Comparison of ENCODE assay signal across 22 cellular contexts in the genomic region with DNA sequence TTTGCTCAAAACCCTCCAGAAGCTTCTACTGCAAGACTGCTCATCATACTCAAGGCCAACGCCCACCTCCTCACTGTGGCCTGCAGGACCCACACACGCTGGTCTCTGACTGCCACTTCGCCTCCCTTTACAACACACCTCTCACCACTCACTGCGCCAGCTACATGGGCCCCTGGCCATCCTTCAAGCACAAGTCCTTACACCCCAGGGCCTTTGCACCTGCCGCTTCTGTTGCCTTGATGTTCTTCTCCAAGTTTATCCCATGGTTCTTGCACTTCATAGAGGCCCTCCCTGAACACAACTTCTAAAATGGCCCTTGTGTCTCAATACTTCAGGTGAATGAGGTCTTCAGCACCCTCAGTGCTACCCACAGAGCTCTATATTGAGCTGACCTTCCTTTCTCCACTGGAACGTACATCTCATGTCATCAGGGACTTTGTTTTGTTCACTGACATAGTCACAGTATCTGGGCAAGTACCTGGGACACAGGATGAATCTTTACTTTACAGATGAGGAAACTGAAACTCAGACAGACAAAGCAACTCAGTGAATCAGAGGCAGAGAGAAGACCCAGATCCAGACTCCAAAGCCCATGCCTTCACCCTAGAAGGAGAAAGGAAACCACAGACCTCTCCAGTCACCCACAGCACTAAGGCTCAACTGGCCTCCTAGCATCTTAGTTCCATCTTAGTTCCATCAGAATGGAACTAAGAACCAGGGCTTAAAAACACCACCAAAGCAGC. TPM values are rescaled to one million over a fixed set of nuclear protein-coding genes. Genes with fewer than 3 reads are reported as not detected.
DNase-seq lines count a peak whose midpoint lies in the region; ATAC-seq, FAIRE-seq and TF ChIP-seq lines count a peak whose summit lies in the region.
"Had no signal": no experiment of that assay in that cellular context is flagged by ENCODE, and none has a peak within 500 bp of the region (broad histone marks: within the 10 kb centered on the region; RNA-seq: fewer than 3 reads in every experiment).

No MANE protein-coding gene starts in this region.

- intact Hi-C loops in K562 (cut with micrococcal nuclease), result no loop called here

- peaks cover 40% of the 10 kb centered on the region for H3K4me1 ChIP-seq in OCI-LY1 (ENCODE audit: insufficient read depth, low read length, severe bottlenecking)
- peaks cover 0 to 6% of the 10 kb centered on the region in 2 experiments; a peak in 1 of 5 replicates for H3K4me1 ChIP-seq in K562 (replicated peaks in 1 of 2; ENCODE audit: control insufficient read depth in 2 of 2, insufficient read depth in 2 of 2, low read length in 2 of 2)
- H3K4me1 ChIP-seq: thyroid gland had no signal

- 0 out of 2 replicates have a peak, but pooled peaks cover 5% of the 10 kb centered on the region for H3F3A ChIP-seq in OCI-LY1 (ENCODE audit: insufficient read depth, low read length)

- ATAC-seq in activated naive CD8-positive, alpha-beta T cell treated with anti-CD3 and anti-CD28 coated beads, Interleukin-2, amount 10 ng/mL, durations not matched to agents 7 days and 5 days (ENCODE audit: low read depth), result peak; percentile 47
- no peak for ATAC-seq in K562
- peak; percentile 60 for ATAC-seq in stimulated activated naive CD8-positive, alpha-beta T cell treated with anti-CD3 and anti-CD28 coated beads, Interleukin-15, amount 100 ng/mL, for 72 hours
- ATAC-seq: heart left ventricle, PC-3 had no signal

- DNase-seq in activated naive CD8-positive, alpha-beta T cell treated with anti-CD3 and anti-CD28 coated beads, Interleukin-2, amount 10 ng/mL, durations not matched to agents 7 days and 5 days, result no peak
- no peak for DNase-seq in activated naive CD8-positive, alpha-beta T cell treated with anti-CD3 and anti-CD28 coated beads for 36 hours
- DNase-seq in K562 (ENCODE audit: extremely low read depth in 1 of 4, low spot score in 3 of 4) (no peak), NCI-H2227 (lab: John Stamatoyannopoulos, UW; ENCODE audit: unreplicated experiment) (no peak), SIG-M5 treated with dmso at 0.1 percent for 504 hours (lab: John Stamatoyannopoulos, UW; ENCODE audit: unreplicated experiment) (no peak)
- DNase-seq in stimulated activated naive CD8-positive, alpha-beta T cell treated with anti-CD3 and anti-CD28 coated beads, Interleukin-15, amount 100 ng/mL, for 72 hours, result no peak
- DNase-seq: activated effector memory CD4-positive, alpha-beta T cell treated with Interleukin-2 at 50 U/mL for 16 hours; caudate nucleus; CD4-positive, alpha-beta memory T cell; DMS153; GDM1; naive B cell; NCI-H1105 treated with DMSO at 0.1 percent for 48 hours; NCI-H446 treated with DMSO at 0.1 percent for 48 hours; occipital lobe; PC-3; SHP77 treated with DMSO at 0.1 percent for 48 hours; stimulated activated CD4-positive, alpha-beta T cell treated with anti-CD3 and anti-CD28 coated beads, Interleukin-2, amount 100 ng/mL, for 24 hours; stimulated activated naive CD4-positive, alpha-beta T cell; thyroid gland had no signal

- H3K36me3 ChIP-seq in OCI-LY1 (ENCODE audit: insufficient read depth, low read length), result peaks cover 24% of the 10 kb centered on the region
- H3K36me3 ChIP-seq in K562 (ENCODE audit: control insufficient read depth, insufficient read depth, low read length), result no peaks in the 10 kb centered on the region

- peaks cover 24% of the 10 kb centered on the region for H3K36me3 Mint-ChIP-seq in activated naive CD8-positive, alpha-beta T cell treated with anti-CD3 and anti-CD28 coated beads, Interleukin-2, amount 10 ng/mL, durations not matched to agents 7 days and 5 days
- H3K36me3 Mint-ChIP-seq in activated naive CD8-positive, alpha-beta T cell treated with anti-CD3 and anti-CD28 coated beads for 36 hours, result peaks cover 8% of the 10 kb centered on the region

- no TSS peak for BruUV-seq in K562 (replicated peaks; lab: Mats Ljungman, UMichigan)

- H3K27me3 ChIP-seq in OCI-LY1 (ENCODE audit: insufficient read depth, low read length) (no peaks in the 10 kb centered on the region), K562 (ENCODE audit: control insufficient read depth in 2 of 2, insufficient read depth in 2 of 2, low read length in 2 of 2) (no peaks in the 10 kb centered on the region)
- H3K27me3 ChIP-seq: heart left ventricle, thyroid gland had no signal

- 40% methylated on average over 6 of the region's 6 CpGs for WGBS in K562 (ENCODE audit: insufficient coverage, low coverage, missing lambda C conversion rate)

- CTCF ChIA-PET in K562 (lab: Yijun Ruan, JAX; ENCODE audit: low intra/inter-chr PET ratio), result no interaction called here

- no peak for TF ChIP-seq POLR2A in K562 (conservative IDR thresholded peaks at IDR 0.05)

- H3K27me3 Mint-ChIP-seq in activated naive CD8-positive, alpha-beta T cell treated with anti-CD3 and anti-CD28 coated beads, Interleukin-2, amount 10 ng/mL, durations not matched to agents 7 days and 5 days, result no peaks in the 10 kb centered on the region
- H3K27me3 Mint-ChIP-seq in activated naive CD8-positive, alpha-beta T cell treated with anti-CD3 and anti-CD28 coated beads for 36 hours, result no peaks in the 10 kb centered on the region
- H3K27me3 Mint-ChIP-seq in stimulated activated naive CD8-positive, alpha-beta T cell treated with anti-CD3 and anti-CD28 coated beads, Interleukin-15, amount 100 ng/mL, for 72 hours, result no peaks in the 10 kb centered on the region
- H3K27me3 Mint-ChIP-seq: CD4-positive, alpha-beta memory T cell; naive B cell had no signal

- H3K27ac Mint-ChIP-seq in activated naive CD8-positive, alpha-beta T cell treated with anti-CD3 and anti-CD28 coated beads, Interleukin-2, amount 10 ng/mL, durations not matched to agents 7 days and 5 days, result peak overlapping the region; percentile 53
- H3K27ac Mint-ChIP-seq in activated naive CD8-positive, alpha-beta T cell treated with anti-CD3 and anti-CD28 coated beads for 36 hours, result no peak overlapping the region
- peak overlapping the region in 1 of 2 donors; percentile 2 for H3K27ac Mint-ChIP-seq in stimulated activated naive CD8-positive, alpha-beta T cell treated with anti-CD3 and anti-CD28 coated beads, Interleukin-15, amount 100 ng/mL, for 72 hours

- TF ChIP-seq EP300 in K562 (IDR thresholded peaks at IDR 0.05; ENCODE audit: low read length), result no peak

- no peak for FAIRE-seq in K562 (lab: Jason Lieb, UNC)

- in situ Hi-C loops in K562 (cut with MboI), result no loop called here

- POLR2A ChIA-PET in activated naive CD8-positive, alpha-beta T cell treated with anti-CD3 and anti-CD28 coated beads, Interleukin-2, amount 10 ng/mL, durations not matched to agents 7 days and 5 days (lab: Charles Lee), result interaction anchor here (0.5 to 0.6 kb wide), 2 partner anchors 39 to 58 kb away, joined by 3 to 4 read pairs; no protein-coding TSS in a partner anchor
- POLR2A ChIA-PET in K562 (lab: Yijun Ruan, JAX), result interaction anchor here (0.5 to 1.6 kb wide), 4 partner anchors 9 to 1166 kb away, joined by 3 to 5 read pairs (median 4); no protein-coding TSS in a partner anchor

- no peak overlapping the region for H2AFZ ChIP-seq in OCI-LY1 (ENCODE audit: low read length)
- no peak overlapping the region for H2AFZ ChIP-seq in K562 (ENCODE audit: low read depth, low read length)

- H3K9ac ChIP-seq in OCI-LY1 (ENCODE audit: low read length) (no peak overlapping the region), K562 (ENCODE audit: insufficient read depth in 1 of 2, low read depth in 2 of 2, low read length in 2 of 2) (no peak overlapping the region)

- H3K4me2 ChIP-seq in OCI-LY1 (ENCODE audit: low read length) (no peak overlapping the region), K562 (ENCODE audit: insufficient read depth, low read length) (no peak overlapping the region)

- no peaks in the 10 kb centered on the region for H4K20me1 ChIP-seq in OCI-LY1 (ENCODE audit: insufficient read depth, low read length)
- H4K20me1 ChIP-seq in K562 (replicated peaks; ENCODE audit: control insufficient read depth, insufficient read depth, low read length), result 0 out of 2 replicates have a peak, but pooled peaks cover 9% of the 10 kb centered on the region

- no peak for TF ChIP-seq RAD21 in K562 (CRISPR knock-in tag; conservative IDR thresholded peaks at IDR 0.05 in 1 of 2, IDR thresholded peaks at IDR 0.05 in 1 of 2)

- peaks cover 5% of the 10 kb centered on the region for H3K9me3 ChIP-seq in OCI-LY1 (ENCODE audit: low read length)
- H3K9me3 ChIP-seq in K562 (replicated peaks; ENCODE audit: control insufficient read depth, insufficient read depth, low read depth, low read length), result peaks cover 1% of the 10 kb centered on the region; the same call in 1 of the 2 replicates
- H3K9me3 ChIP-seq: thyroid gland had no signal

- H3K9me2 ChIP-seq in OCI-LY1 (ENCODE audit: low read depth, low read length), result no peaks in the 10 kb centered on the region

- H3K4me1 Mint-ChIP-seq in activated naive CD8-positive, alpha-beta T cell treated with anti-CD3 and anti-CD28 coated beads, Interleukin-2, amount 10 ng/mL, durations not matched to agents 7 days and 5 days, result peaks cover 13% of the 10 kb centered on the region
- H3K4me1 Mint-ChIP-seq in activated naive CD8-positive, alpha-beta T cell treated with anti-CD3 and anti-CD28 coated beads for 36 hours, result peaks cover 7% of the 10 kb centered on the region
- H3K4me1 Mint-ChIP-seq in stimulated activated naive CD8-positive, alpha-beta T cell treated with anti-CD3 and anti-CD28 coated beads, Interleukin-15, amount 100 ng/mL, for 72 hours, result peaks cover 10% of the 10 kb centered on the region
- H3K4me1 Mint-ChIP-seq: CD4-positive, alpha-beta memory T cell had no signal

- H3K9me1 ChIP-seq in K562 (ENCODE audit: control insufficient read depth, insufficient read depth, low read length), result no peaks in the 10 kb centered on the region

- H3K79me2 ChIP-seq in OCI-LY1 (ENCODE audit: insufficient read depth, low read length), result no peaks in the 10 kb centered on the region
- no peaks in the 10 kb centered on the region for H3K79me2 ChIP-seq in K562 (ENCODE audit: control insufficient read depth, insufficient read depth, low read length)

- H3K4me3 ChIP-seq in OCI-LY1 (ENCODE audit: low read depth, low read length, poor library complexity, severe bottlenecking) (no peak overlapping the region), K562 (no peak overlapping the region)
- H3K4me3 ChIP-seq: heart left ventricle, thyroid gland had no signal

- H3K27ac ChIP-seq in OCI-LY1 (ENCODE audit: low read depth, low read length, poor library complexity, severe bottlenecking) (peak overlapping the region; percentile 71), K562 (ENCODE audit: extremely low read depth, low read depth, low read length) (no peak overlapping the region)
- H3K27ac ChIP-seq: thyroid gland had no signal

- TF ChIP-seq CTCF in OCI-LY1 (IDR thresholded peaks at IDR 0.05; ENCODE audit: low read length) (no peak), K562 (IDR thresholded peaks at IDR 0.05 in 2 of 3, conservative IDR thresholded peaks at IDR 0.05 in 1 of 3; ENCODE audit: insufficient read depth in 2 of 3, low read depth in 1 of 3, low read length in 3 of 3) (no peak)

- H3K4me3 Mint-ChIP-seq in activated naive CD8-positive, alpha-beta T cell treated with anti-CD3 and anti-CD28 coated beads, Interleukin-2, amount 10 ng/mL, durations not matched to agents 7 days and 5 days, result no peak overlapping the region
- H3K4me3 Mint-ChIP-seq in activated naive CD8-positive, alpha-beta T cell treated with anti-CD3 and anti-CD28 coated beads for 36 hours, result no peak overlapping the region
- no peak overlapping the region for H3K4me3 Mint-ChIP-seq in stimulated activated naive CD8-positive, alpha-beta T cell treated with anti-CD3 and anti-CD28 coated beads, Interleukin-15, amount 100 ng/mL, for 72 hours
- H3K4me3 Mint-ChIP-seq: CD4-positive, alpha-beta memory T cell had no signal

- H3K9me3 Mint-ChIP-seq in activated naive CD8-positive, alpha-beta T cell treated with anti-CD3 and anti-CD28 coated beads, Interleukin-2, amount 10 ng/mL, durations not matched to agents 7 days and 5 days, result peaks cover 6% of the 10 kb centered on the region
- peaks cover 4% of the 10 kb centered on the region for H3K9me3 Mint-ChIP-seq in activated naive CD8-positive, alpha-beta T cell treated with anti-CD3 and anti-CD28 coated beads for 36 hours
- H3K9me3 Mint-ChIP-seq in stimulated activated naive CD8-positive, alpha-beta T cell treated with anti-CD3 and anti-CD28 coated beads, Interleukin-15, amount 100 ng/mL, for 72 hours, result peaks cover 4 to 6% of the 10 kb centered on the region in 2 donors

RNA-seq across cellular contexts. Expression of gene CLSTN1, which starts 34.7 kb away (rescaled TPM):
- total RNA-seq in activated naive CD8-positive, alpha-beta T cell treated with anti-CD3 and anti-CD28 coated beads, Interleukin-2, amount 10 ng/mL, durations not matched to agents 7 days and 5 days, result 100 to 1,000 TPM; 104 to 106 TPM
- total RNA-seq in activated naive CD8-positive, alpha-beta T cell treated with anti-CD3 and anti-CD28 coated beads for 36 hours, result 10 to 100 TPM; 30.4 to 31.0 TPM
- 28.6 and 38.8 TPM in 2 replicates for total RNA-seq in K562 (2011; cell fraction: chromatin; rRNA removed; ENCODE audit: low replicate concordance)
- 33.0 and 36.4 TPM in 2 replicates for total RNA-seq in K562 (2011; cell fraction: nucleolus; rRNA removed)
- total RNA-seq in K562 (2011; cell fraction: nucleoplasm; rRNA removed), result 31.8 and 34.3 TPM in 2 replicates
- total RNA-seq in K562 (2014; rRNA removed) (13.9 and 19.7 TPM in 2 replicates), K562 (2014; rRNA removed; fragmentation: Illumina TruSeq; extraction: Trizol) (8.6 and 10.0 TPM in 2 replicates), K562 (2015; rRNA removed; fragmentation: Illumina TruSeq; extraction: Trizol) (13.3 and 13.5 TPM in 2 replicates), K562 (2021) (32.5 TPM in 2 replicates)
- polyA plus RNA-seq in K562 (2011; rRNA removed) (3.7 and 6.1 TPM in 2 replicates), K562 (2014; fragmentation: Illumina TruSeq; extraction: Trizol) (23.9 and 26.8 TPM in 2 replicates), K562 (2014; fragmentation: Nextera tagmentation; extraction: Ambion mirVana) (1 to 10 TPM; 1.1 to 1.6 TPM), K562 (2014; rRNA removed) (12.5 and 13.8 TPM in 2 replicates)
- polyA plus RNA-seq in K562 (2011; cell fraction: cytosol; rRNA removed), result 4.9 and 6.7 TPM in 2 replicates
- 8.9 and 10.5 TPM in 2 replicates for polyA plus RNA-seq in K562 (2011; cell fraction: nucleus; rRNA removed)
- polyA plus RNA-seq in K562 (2012), result 28.2 and 42.9 TPM in 2 replicates
- 5.4 and 5.5 TPM in 2 replicates for polyA minus RNA-seq in K562 (2011; rRNA and poly(A)+ RNA removed)
- polyA minus RNA-seq in K562 (2011; cell fraction: cytosol; rRNA and poly(A)+ RNA removed), result 11.1 and 17.9 TPM in 2 replicates
- 2.8 and 4.9 TPM in 2 replicates for polyA minus RNA-seq in K562 (2011; cell fraction: nucleus; rRNA and poly(A)+ RNA removed)

RNA-seq across cellular contexts. Expression of gene CTNNBIP1, which starts 51.6 kb away (rescaled TPM):
- total RNA-seq in activated naive CD8-positive, alpha-beta T cell treated with anti-CD3 and anti-CD28 coated beads, Interleukin-2, amount 10 ng/mL, durations not matched to agents 7 days and 5 days, result 10 to 100 TPM; 15.8 to 17.0 TPM
- 1 to 10 TPM; 8.0 to 8.6 TPM for total RNA-seq in activated naive CD8-positive, alpha-beta T cell treated with anti-CD3 and anti-CD28 coated beads for 36 hours
- 6.8 and 10.7 TPM in 2 replicates for total RNA-seq in K562 (2011; cell fraction: chromatin; rRNA removed; ENCODE audit: low replicate concordance)
- 8.0 and 8.3 TPM in 2 replicates for total RNA-seq in K562 (2011; cell fraction: nucleolus; rRNA removed)
- total RNA-seq in K562 (2011; cell fraction: nucleoplasm; rRNA removed), result 7.6 and 7.8 TPM in 2 replicates
- total RNA-seq in K562 (2014; rRNA removed) (27.6 and 30.0 TPM in 2 replicates), K562 (2014; rRNA removed; fragmentation: Illumina TruSeq; extraction: Trizol) (6.9 and 11.5 TPM in 2 replicates), K562 (2015; rRNA removed; fragmentation: Illumina TruSeq; extraction: Trizol) (12.3 and 14.7 TPM in 2 replicates), K562 (2021) (26.3 and 27.1 TPM in 2 replicates)
- polyA plus RNA-seq in K562 (2011; rRNA removed) (29.2 and 37.0 TPM in 2 replicates), K562 (2014; fragmentation: Illumina TruSeq; extraction: Trizol) (10.1 and 10.2 TPM in 2 replicates), K562 (2014; fragmentation: Nextera tagmentation; extraction: Ambion mirVana) (under 1 TPM; 0.65 to 0.78 TPM), K562 (2014; rRNA removed) (17.5 and 28.5 TPM in 2 replicates)
- 30.0 and 36.2 TPM in 2 replicates for polyA plus RNA-seq in K562 (2011; cell fraction: cytosol; rRNA removed)
- 12.6 and 16.6 TPM in 2 replicates for polyA plus RNA-seq in K562 (2011; cell fraction: nucleus; rRNA removed)
- polyA plus RNA-seq in K562 (2012), result 24.1 and 49.0 TPM in 2 replicates
- polyA minus RNA-seq in K562 (2011; rRNA and poly(A)+ RNA removed), result 13.0 and 17.0 TPM in 2 replicates
- 20.5 and 28.2 TPM in 2 replicates for polyA minus RNA-seq in K562 (2011; cell fraction: cytosol; rRNA and poly(A)+ RNA removed)
- 2.0 and 3.0 TPM in 2 replicates for polyA minus RNA-seq in K562 (2011; cell fraction: nucleus; rRNA and poly(A)+ RNA removed)
